Comparison of ENCODE assay signal across 1 cellular context in genomic region chr15:43511012-43511885, GRCh38.
TF ChIP-seq lines count a peak whose summit lies in the region.

No MANE protein-coding gene starts in this region.

TF ChIP-seq in GM23338, 12 proteins besides CTCF, POLR2A, EP300 and RAD21 (continued from another document):
- TF ChIP-seq REST (IDR thresholded peaks at IDR 0.05; ENCODE audit: unreplicated experiment) (no peak), EZH2 (IDR thresholded peaks at IDR 0.05; ENCODE audit: low read depth, unreplicated experiment) (no peak), NANOG (IDR thresholded peaks at IDR 0.05; ENCODE audit: borderline replicate concordance) (no peak), JUNB (IDR thresholded peaks at IDR 0.05; ENCODE audit: unreplicated experiment) (no peak), ZNF331 (CRISPR knock-in tag; IDR thresholded peaks at IDR 0.05; ENCODE audit: low read depth) (no peak)
